Comparison of ENCODE assay signal across 21 cellular contexts in genomic region chr10:11319990-11320602, GRCh38.
DNase-seq lines count a peak whose midpoint lies in the region; TF ChIP-seq lines count a peak whose summit lies in the region.
"Had no signal": no experiment of that assay in that cellular context is flagged by ENCODE, and none has a peak within 500 bp of the region (broad histone marks: within the 10 kb centered on the region; RNA-seq: fewer than 3 reads in every experiment).

No MANE protein-coding gene starts in this region.

- no peak overlapping the region for H3K9ac ChIP-seq in neural progenitor cell
- no peak overlapping the region for H3K9ac ChIP-seq in GM23248

- no peaks in the 10 kb centered on the region for H3K9me2 ChIP-seq in GM23248 (ENCODE audit: insufficient read depth)

- H2AFZ ChIP-seq in neural progenitor cell (replicated peaks): no peak overlapping the region
- H2AFZ ChIP-seq in GM23248: no peak overlapping the region

- no peaks in the 10 kb centered on the region for H3K27me3 Mint-ChIP-seq in activated CD4-positive, alpha-beta T cell treated with anti-CD3 and anti-CD28 coated beads, Interleukin-2, amount 10 ng/mL, durations not matched to agents 7 days and 5 days
- H3K27me3 Mint-ChIP-seq in IgD-negative memory B cell: no peaks in the 10 kb centered on the region
- no peaks in the 10 kb centered on the region for H3K27me3 Mint-ChIP-seq in activated naive CD8-positive, alpha-beta T cell
- no peaks in the 10 kb centered on the region for H3K27me3 Mint-ChIP-seq in neural progenitor cell (ENCODE audit: insufficient read depth, low read depth)
- H3K27me3 Mint-ChIP-seq: activated B cell treated with CpG ODN at 0.5 μM for 24 hours; dendritic cell treated with granulocyte-macrophage colony-stimulating factor and Interleukin-4, amounts not matched to agents 40 ng/mL and 50 ng/mL, for 4 days had no signal

- H3K4me1 ChIP-seq in neural progenitor cell: no peaks in the 10 kb centered on the region
- H3K4me1 ChIP-seq in GM23248 (ENCODE audit: insufficient read depth): no peaks in the 10 kb centered on the region
- H3K4me1 ChIP-seq: left lung, suprapubic skin, uterus had no signal

- H3K4me2 ChIP-seq in neural progenitor cell (no peak overlapping the region), GM23248 (ENCODE audit: unreplicated experiment) (no peak overlapping the region)

- H3K4me1 Mint-ChIP-seq in activated CD4-positive, alpha-beta T cell treated with anti-CD3 and anti-CD28 coated beads, Interleukin-2, amount 10 ng/mL, durations not matched to agents 7 days and 5 days: peaks cover 56% of the 10 kb centered on the region
- H3K4me1 Mint-ChIP-seq in IgD-negative memory B cell (peaks cover under 1 to 3% (median 2%) of the 10 kb centered on the region in 3 donors), neural progenitor cell (no peaks in the 10 kb centered on the region)
- peaks cover 65% of the 10 kb centered on the region for H3K4me1 Mint-ChIP-seq in activated naive CD8-positive, alpha-beta T cell (ENCODE audit: low read depth)
- H3K4me1 Mint-ChIP-seq: activated B cell treated with CpG ODN at 0.5 μM for 24 hours had no signal

- H3K4me3 ChIP-seq in neural progenitor cell: no peak overlapping the region
- H3K4me3 ChIP-seq in GM23248: no peak overlapping the region
- H3K4me3 ChIP-seq: heart right ventricle, left lung, spleen, suprapubic skin, uterus had no signal

- 73 to 76% methylated on average over 11 of the region's 11 CpGs for WGBS in GM23248 (ENCODE audit: low coverage in 1 of 2, low lambda C conversion rate in 2 of 2, missing lambda C conversion rate in 2 of 2), 2 experiments

- H3K27ac ChIP-seq in neural progenitor cell (no peak overlapping the region), GM23248 (no peak overlapping the region)
- H3K27ac ChIP-seq: left lung, suprapubic skin, uterus had no signal

- H4K20me1 ChIP-seq in neural progenitor cell (ENCODE audit: low read depth) (no peaks in the 10 kb centered on the region), GM23248 (ENCODE audit: insufficient read depth) (no peaks in the 10 kb centered on the region)

- H3K27me3 ChIP-seq in neural progenitor cell: no peaks in the 10 kb centered on the region
- no peaks in the 10 kb centered on the region for H3K27me3 ChIP-seq in GM23248 (replicated peaks; ENCODE audit: insufficient read depth)
- H3K27me3 ChIP-seq: heart right ventricle, left lung, spleen, suprapubic skin, uterus had no signal

- no peak overlapping the region for H3K4me3 Mint-ChIP-seq in activated CD4-positive, alpha-beta T cell treated with anti-CD3 and anti-CD28 coated beads, Interleukin-2, amount 10 ng/mL, durations not matched to agents 7 days and 5 days
- H3K4me3 Mint-ChIP-seq in IgD-negative memory B cell: no peak overlapping the region
- H3K4me3 Mint-ChIP-seq in activated naive CD8-positive, alpha-beta T cell: peak overlapping the region; percentile 19
- H3K4me3 Mint-ChIP-seq in neural progenitor cell: no peak overlapping the region
- H3K4me3 Mint-ChIP-seq: activated B cell treated with CpG ODN at 0.5 μM for 24 hours; dendritic cell treated with granulocyte-macrophage colony-stimulating factor and Interleukin-4, amounts not matched to agents 40 ng/mL and 50 ng/mL, for 4 days had no signal

- in situ Hi-C loops in GM23248 (cut with MboI): no loop called here

- DNase-seq in activated CD4-positive, alpha-beta T cell treated with anti-CD3 and anti-CD28 coated beads, Interleukin-2, amount 10 ng/mL, durations not matched to agents 7 days and 5 days: no peak
- no peak for DNase-seq in activated CD4-positive, alpha-beta T cell treated with anti-CD3 and anti-CD28 coated beads for 4 hours
- DNase-seq in neural progenitor cell (ENCODE audit: low spot score) (no peak), GM23248 (no peak), NCI-H146 treated with DMSO at 0.1 percent for 48 hours (lab: John Stamatoyannopoulos, UW; ENCODE audit: unreplicated experiment) (no peak), glomerular visceral epithelial cell (ENCODE audit: extremely low spot score) (no peak)
- DNase-seq: activated B cell treated with CpG ODN at 0.5 μM for 24 hours; amygdala; DMS 273 treated with DMSO at 0.1 percent for 48 hours; heart right ventricle; left lung; NCI-H1092 treated with DMSO at 0.1 percent for 48 hours; NCI-H510A treated with DMSO at 0.1 percent for 48 hours; spleen; stimulated activated CD4-positive, alpha-beta T cell treated with anti-CD3 and anti-CD28 coated beads, Interleukin-4, amount 100 ng/mL, for 4 hours; T-helper 9 cell; uterus had no signal

- peaks cover 90% of the 10 kb centered on the region for H3K36me3 Mint-ChIP-seq in activated CD4-positive, alpha-beta T cell treated with anti-CD3 and anti-CD28 coated beads, Interleukin-2, amount 10 ng/mL, durations not matched to agents 7 days and 5 days (ENCODE audit: low read depth)
- H3K36me3 Mint-ChIP-seq in IgD-negative memory B cell (peaks cover 3% of the 10 kb centered on the region), neural progenitor cell (peaks cover 17% of the 10 kb centered on the region)
- H3K36me3 Mint-ChIP-seq in activated naive CD8-positive, alpha-beta T cell: peaks cover 19% of the 10 kb centered on the region

- H3K36me3 ChIP-seq in neural progenitor cell (no peaks in the 10 kb centered on the region), GM23248 (ENCODE audit: low read depth) (no peaks in the 10 kb centered on the region)
- H3K36me3 ChIP-seq: uterus had no signal

- H3F3A ChIP-seq in neural progenitor cell (ENCODE audit: low read depth) (no peaks in the 10 kb centered on the region), GM23248 (ENCODE audit: insufficient read depth) (no peaks in the 10 kb centered on the region)

- peak overlapping the region; percentile 86 for H3K27ac Mint-ChIP-seq in activated CD4-positive, alpha-beta T cell treated with anti-CD3 and anti-CD28 coated beads, Interleukin-2, amount 10 ng/mL, durations not matched to agents 7 days and 5 days
- H3K27ac Mint-ChIP-seq in IgD-negative memory B cell (peak overlapping the region; percentile 18 to 78 (median 46)), neural progenitor cell (peak overlapping the region; percentile 51)
- H3K27ac Mint-ChIP-seq in activated naive CD8-positive, alpha-beta T cell: peak overlapping the region; percentile 90
- H3K27ac Mint-ChIP-seq: activated B cell treated with CpG ODN at 0.5 μM for 24 hours; dendritic cell treated with granulocyte-macrophage colony-stimulating factor and Interleukin-4, amounts not matched to agents 40 ng/mL and 50 ng/mL, for 4 days had no signal

- CTCF ChIA-PET in activated CD4-positive, alpha-beta T cell treated with anti-CD3 and anti-CD28 coated beads, Interleukin-2, amount 10 ng/mL, durations not matched to agents 7 days and 5 days (lab: Charles Lee): interaction anchor here (0.6 to 1.5 kb wide), 3 partner anchors 12 to 969 kb away, joined by 3 read pairs; no protein-coding TSS in a partner anchor

- POLR2A ChIA-PET in activated CD4-positive, alpha-beta T cell treated with anti-CD3 and anti-CD28 coated beads, Interleukin-2, amount 10 ng/mL, durations not matched to agents 7 days and 5 days (lab: Charles Lee): interaction anchor here (0.6 kb wide), 1 partner anchor 175 kb away, joined by 3 read pairs; no protein-coding TSS in a partner anchor

- no peaks in the 10 kb centered on the region for H3K9me3 ChIP-seq in neural progenitor cell (ENCODE audit: low read depth)
- H3K9me3 ChIP-seq in GM23248 (ENCODE audit: low read depth): no peaks in the 10 kb centered on the region
- H3K9me3 ChIP-seq: heart right ventricle, left lung, spleen, suprapubic skin, uterus had no signal

- H3K79me2 ChIP-seq in neural progenitor cell (ENCODE audit: low read depth): no peaks in the 10 kb centered on the region
- no peaks in the 10 kb centered on the region for H3K79me2 ChIP-seq in GM23248 (ENCODE audit: insufficient read depth)

- no peak for TF ChIP-seq CTCF in neural progenitor cell (IDR thresholded peaks at IDR 0.05)

- H3K9me3 Mint-ChIP-seq in activated CD4-positive, alpha-beta T cell treated with anti-CD3 and anti-CD28 coated beads, Interleukin-2, amount 10 ng/mL, durations not matched to agents 7 days and 5 days: no peaks in the 10 kb centered on the region
- H3K9me3 Mint-ChIP-seq in IgD-negative memory B cell (no peaks in the 10 kb centered on the region), neural progenitor cell (peaks cover 4% of the 10 kb centered on the region)
- no peaks in the 10 kb centered on the region for H3K9me3 Mint-ChIP-seq in activated naive CD8-positive, alpha-beta T cell (ENCODE audit: low read depth)
- H3K9me3 Mint-ChIP-seq: activated B cell treated with CpG ODN at 0.5 μM for 24 hours; dendritic cell treated with granulocyte-macrophage colony-stimulating factor and Interleukin-4, amounts not matched to agents 40 ng/mL and 50 ng/mL, for 4 days had no signal
